23 cellular contexts compared by ENCODE assay signal in genomic region chr5:131185523-131186104, GRCh38.
"Had no signal": no experiment of that assay in that cellular context is flagged by ENCODE, and none has a peak within 500 bp of the region (broad histone marks: within the 10 kb centered on the region; RNA-seq: fewer than 3 reads in every experiment).

No MANE protein-coding gene starts in this region.

- H3K27ac ChIP-seq: RWPE1, VCaP had no signal

- H3K4me1 Mint-ChIP-seq: brain; central memory CD8-positive, alpha-beta T cell had no signal

- H3K4me2 ChIP-seq: SK-N-SH had no signal

- H3K9me2 ChIP-seq: SK-N-SH had no signal

- ATAC-seq: activated CD8-positive, alpha-beta T cell treated with anti-CD3 and anti-CD28 coated beads for 36 hours; activated T-cell treated with anti-CD3 and anti-CD28 coated beads, Interleukin-2, amount 50 U/mL, for 72 hours; Panc1 had no signal

- H3K27ac Mint-ChIP-seq: activated CD8-positive, alpha-beta T cell treated with anti-CD3 and anti-CD28 coated beads for 36 hours; brain had no signal

- DNase-seq: activated CD4-positive, CD25-positive, alpha-beta regulatory T cell; activated CD8-positive, alpha-beta memory T cell treated with anti-CD3 and anti-CD28 coated beads, Interleukin-2, amount 50 U/mL, for 4 hours; activated CD8-positive, alpha-beta T cell treated with anti-CD3 and anti-CD28 coated beads for 36 hours; activated naive CD4-positive, alpha-beta T cell treated with anti-CD3 and anti-CD28 coated beads, Interleukin-2, amount 50 U/mL, for 16 hours; activated T-cell treated with anti-CD3 and anti-CD28 coated beads, Interleukin-2, amount 50 U/mL, for 72 hours; amygdala; NCI-H1048; NCI-H1417; NCI-H1930; NCI-H2107; NCI-H2171 treated with DMSO at 0.1 percent for 48 hours; NCI-H226; NCI-H526; NCI-H82; Right ventricle myocardium superior; SJCRH30; SK-N-SH; T-helper 1 cell had no signal

- H3K4me3 Mint-ChIP-seq: activated CD8-positive, alpha-beta T cell treated with anti-CD3 and anti-CD28 coated beads for 36 hours; activated T-cell treated with anti-CD3 and anti-CD28 coated beads, Interleukin-2, amount 50 U/mL, for 72 hours; brain; central memory CD8-positive, alpha-beta T cell had no signal

- H3K9me3 Mint-ChIP-seq: activated CD8-positive, alpha-beta T cell treated with anti-CD3 and anti-CD28 coated beads for 36 hours; activated T-cell treated with anti-CD3 and anti-CD28 coated beads, Interleukin-2, amount 50 U/mL, for 72 hours; brain; central memory CD8-positive, alpha-beta T cell had no signal

- H3K27me3 ChIP-seq: SJCRH30 had no signal

- H3K27me3 Mint-ChIP-seq: activated CD8-positive, alpha-beta T cell treated with anti-CD3 and anti-CD28 coated beads for 36 hours; brain; central memory CD8-positive, alpha-beta T cell had no signal

- H3K4me3 ChIP-seq: SJCRH30 had no signal

- H3K9me3 ChIP-seq: SJCRH30, SK-N-SH had no signal
